ENCODE assay signal across 1 cellular context in the genomic region with DNA sequence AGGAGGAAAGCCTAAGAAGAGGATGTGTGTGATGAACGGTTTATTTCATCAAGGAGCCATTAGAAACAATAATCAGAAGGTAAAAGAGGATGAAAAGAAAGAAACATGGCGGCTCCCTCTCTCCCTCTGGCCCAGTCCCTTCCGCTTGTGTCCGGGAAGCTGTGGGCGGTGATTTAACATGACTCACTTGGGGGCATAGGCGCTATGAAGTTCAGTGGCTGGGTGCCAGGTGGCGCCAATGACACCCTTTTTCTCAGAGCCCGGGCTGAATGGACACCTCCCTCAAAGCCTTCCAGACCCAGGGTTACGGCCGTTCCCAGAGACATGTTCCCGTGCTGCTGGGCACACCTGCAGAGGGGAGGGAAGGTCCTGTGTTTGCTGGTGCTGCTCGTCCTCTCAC.
TF ChIP-seq lines count a peak whose summit lies in the region.

No MANE protein-coding gene starts in this region.

TF ChIP-seq in SK-N-SH treated with all-trans-retinoic acid at 6 μM for 48 hours, 23 proteins besides CTCF, POLR2A, EP300 and RAD21 (continued from another document):
- TF ChIP-seq ZNF565 (CRISPR knock-in tag; conservative IDR thresholded peaks at IDR 0.05; ENCODE audit: low read depth) (no peak), PPARA (CRISPR knock-in tag; IDR thresholded peaks at IDR 0.05; ENCODE audit: borderline replicate concordance) (no peak), ZC3H10 (CRISPR knock-in tag; IDR thresholded peaks at IDR 0.05) (no peak), SNAI2 (CRISPR knock-in tag; IDR thresholded peaks at IDR 0.05) (no peak), TOX (CRISPR knock-in tag; IDR thresholded peaks at IDR 0.05; ENCODE audit: borderline replicate concordance) (no peak), TCF4 (CRISPR knock-in tag; IDR thresholded peaks at IDR 0.05; ENCODE audit: borderline replicate concordance) (no peak), BACH2 (CRISPR knock-in tag; IDR thresholded peaks at IDR 0.05; ENCODE audit: borderline replicate concordance) (no peak), ZFP30 (CRISPR knock-in tag; IDR thresholded peaks at IDR 0.05) (no peak), ZNF70 (CRISPR knock-in tag; IDR thresholded peaks at IDR 0.05) (no peak), CSDC2 (CRISPR knock-in tag; IDR thresholded peaks at IDR 0.05) (no peak)
